8 cellular contexts compared by ENCODE assay signal in genomic region chr15:49154359-49154758, GRCh38. TPM values are rescaled to one million over a fixed set of nuclear protein-coding genes. Genes with fewer than 3 reads are reported as not detected.
DNase-seq lines count a peak whose midpoint lies in the region; ATAC-seq, FAIRE-seq and TF ChIP-seq lines count a peak whose summit lies in the region.

No MANE protein-coding gene starts in this region.

- no peak for TF ChIP-seq CTCF in heart left ventricle (IDR thresholded peaks at IDR 0.05)
- TF ChIP-seq CTCF in K562 (IDR thresholded peaks at IDR 0.05 in 2 of 3, conservative IDR thresholded peaks at IDR 0.05 in 1 of 3; ENCODE audit: insufficient read depth in 2 of 3, low read depth in 1 of 3, low read length in 3 of 3), result no peak
- TF ChIP-seq CTCF in vagina (IDR thresholded peaks at IDR 0.05), result no peak

- TF ChIP-seq EP300 in K562 (IDR thresholded peaks at IDR 0.05; ENCODE audit: low read length), result no peak

- H2AK5ac ChIP-seq in mesendoderm (ENCODE audit: low read length), result no peak overlapping the region

- H3K79me2 ChIP-seq in K562 (ENCODE audit: control insufficient read depth, insufficient read depth, low read length) (peaks cover 81% of the 10 kb centered on the region), mesendoderm (ENCODE audit: control insufficient read depth, insufficient read depth, low read length) (peaks cover 41% of the 10 kb centered on the region)

- no peak overlapping the region for H3K4ac ChIP-seq in mesendoderm (ENCODE audit: low read depth, low read length)

- no peak for ATAC-seq in heart left ventricle
- no peak for ATAC-seq in K562
- no peak for ATAC-seq in GM19035 (IDR thresholded peaks at IDR 0.05; ENCODE audit: unreplicated experiment)

- H3K79me1 ChIP-seq in mesendoderm (ENCODE audit: low read length), result no peaks in the 10 kb centered on the region

- H3K56ac ChIP-seq in mesendoderm (ENCODE audit: low read length), result no peak overlapping the region

- peak overlapping the region; percentile 99 for H3K4me2 ChIP-seq in K562 (ENCODE audit: insufficient read depth, low read length)
- H3K4me2 ChIP-seq in mesendoderm (ENCODE audit: low read length), result peak overlapping the region; percentile 63

- TF ChIP-seq POLR2A in heart left ventricle (IDR thresholded peaks at IDR 0.05) (no peak), K562 (conservative IDR thresholded peaks at IDR 0.05) (no peak), vagina (IDR thresholded peaks at IDR 0.05) (no peak)

- no peak overlapping the region for H2BK15ac ChIP-seq in mesendoderm (replicated peaks; ENCODE audit: low read depth)

- TF ChIP-seq RAD21 in K562 (CRISPR knock-in tag; conservative IDR thresholded peaks at IDR 0.05 in 1 of 2, IDR thresholded peaks at IDR 0.05 in 1 of 2), result no peak

- H3K9me1 ChIP-seq in K562 (ENCODE audit: control insufficient read depth, insufficient read depth, low read length), result no peaks in the 10 kb centered on the region

- no peak overlapping the region for H2BK5ac ChIP-seq in mesendoderm (ENCODE audit: low read length)

- no peak overlapping the region for H3K23ac ChIP-seq in mesendoderm (ENCODE audit: low read length)

- H3K27me3 ChIP-seq in heart left ventricle, result no peaks in the 10 kb centered on the region
- no peaks in the 10 kb centered on the region for H3K27me3 ChIP-seq in K562 (ENCODE audit: control insufficient read depth in 2 of 2, insufficient read depth in 2 of 2, low read length in 2 of 2)
- no peaks in the 10 kb centered on the region for H3K27me3 ChIP-seq in mesendoderm (ENCODE audit: insufficient read depth, low read length, poor library complexity)
- H3K27me3 ChIP-seq in vagina, result no peaks in the 10 kb centered on the region

- no peak overlapping the region for H4K5ac ChIP-seq in mesendoderm (ENCODE audit: low read length)

- peaks cover 14% of the 10 kb centered on the region; the same call in 1 of the 2 replicates for H4K20me1 ChIP-seq in K562 (replicated peaks; ENCODE audit: control insufficient read depth, insufficient read depth, low read length)

- H3K9ac ChIP-seq in K562 (ENCODE audit: insufficient read depth in 1 of 2, low read depth in 2 of 2, low read length in 2 of 2) (peak overlapping the region in 1 of 2 experiments; percentile 97; a peak in 3 of 4 replicates), mesendoderm (ENCODE audit: low read length) (peak overlapping the region; percentile 92)

- H3K27ac ChIP-seq in heart left ventricle (peak overlapping the region in 8 of 12 donors; percentile 69 to 93 (median 88)), K562 (ENCODE audit: extremely low read depth, low read depth, low read length) (peak overlapping the region; percentile 95), mesendoderm (ENCODE audit: low read depth, low read length) (no peak overlapping the region), vagina (peak overlapping the region; percentile 92)

- CTCF ChIA-PET in K562 (lab: Yijun Ruan, JAX; ENCODE audit: low intra/inter-chr PET ratio), result no interaction called here

- peak; percentile 19 for FAIRE-seq in K562 (lab: Jason Lieb, UNC)

- POLR2A ChIA-PET in K562 (lab: Yijun Ruan, JAX), result interaction anchor here (0.6 to 2.7 kb wide), 3 partner anchors 17 to 823 kb away, joined by 3 to 32 read pairs (median 3); partner anchors contain the start of gene GALK2

- no peak overlapping the region for H4K8ac ChIP-seq in mesendoderm (ENCODE audit: low read depth, low read length)

- no peak overlapping the region for H3K18ac ChIP-seq in mesendoderm (ENCODE audit: low read length)

- DNase-seq in heart left ventricle (no peak), cardiac septum (ENCODE audit: low spot score) (no peak), K562 (ENCODE audit: extremely low read depth in 1 of 4, low spot score in 3 of 4) (no peak), mesendoderm (no peak), vagina (ENCODE audit: extremely low spot score in 2 of 2) (no peak), NCI-H2107 (lab: John Stamatoyannopoulos, UW) (no peak), NCI-H82 (lab: John Stamatoyannopoulos, UW) (no peak)

- H3K9me3 ChIP-seq in heart left ventricle, result no peaks in the 10 kb centered on the region
- H3K9me3 ChIP-seq in K562 (replicated peaks; ENCODE audit: control insufficient read depth, insufficient read depth, low read depth, low read length), result no peaks in the 10 kb centered on the region
- H3K9me3 ChIP-seq in vagina, result no peaks in the 10 kb centered on the region

- no peak overlapping the region for H2AFZ ChIP-seq in K562 (ENCODE audit: low read depth, low read length)

- no TSS peak for BruUV-seq in K562 (replicated peaks; lab: Mats Ljungman, UMichigan)

- H3K4me1 ChIP-seq in heart left ventricle (peaks cover 0 to 58% (median 35%) of the 10 kb centered on the region in 12 donors), K562 (replicated peaks in 1 of 2; ENCODE audit: control insufficient read depth in 2 of 2, insufficient read depth in 2 of 2, low read length in 2 of 2) (peaks cover 0 to 5% of the 10 kb centered on the region in 2 experiments; a peak in 2 of 5 replicates), mesendoderm (ENCODE audit: control insufficient read depth, low read depth, low read length) (no peaks in the 10 kb centered on the region), vagina (peaks cover 39% of the 10 kb centered on the region)

- 20 to 24% (median 21%) methylated on average over 8 of the region's 8 CpGs for WGBS in heart left ventricle, 4 donors
- 0% methylated on average over 8 of the region's 8 CpGs for WGBS in K562 (ENCODE audit: insufficient coverage, low coverage, missing lambda C conversion rate)
- 100% methylated on average over 1 of the region's 8 CpGs for WGBS in mesendoderm (ENCODE audit: extremely low coverage, insufficient coverage, low lambda C conversion rate)

- in situ Hi-C loops in K562 (cut with MboI), result no loop called here

- intact Hi-C loops in heart left ventricle (cut with DNase I), result loop anchor here in 2 of 10 donors (5.0 to 10.0 kb wide), 3 partner anchors 110 to 470 kb away; partner anchors contain the start of genes DTWD1 (in 1 of the 2), EID1 (in 1 of the 2), FAM227B (in 1 of the 2) and SECISBP2L (in 1 of the 2)
- intact Hi-C loops in cardiac septum (cut with DNase I), result loop anchor here (2.0 kb wide), 2 partner anchors 108 to 466 kb away; partner anchors contain the start of genes DTWD1, FAM227B and SECISBP2L
- intact Hi-C loops in K562 (cut with micrococcal nuclease), result no loop called here
- intact Hi-C loops in vagina (cut with DNase I), result no loop called here

- peaks cover 0 to 4% (median 0%) of the 10 kb centered on the region in 9 donors for H3K36me3 ChIP-seq in heart left ventricle
- H3K36me3 ChIP-seq in K562 (ENCODE audit: control insufficient read depth, insufficient read depth, low read length), result peaks cover 22% of the 10 kb centered on the region
- no peaks in the 10 kb centered on the region for H3K36me3 ChIP-seq in mesendoderm (ENCODE audit: control insufficient read depth, insufficient read depth, low read length)
- H3K36me3 ChIP-seq in vagina, result no peaks in the 10 kb centered on the region

- H2BK120ac ChIP-seq in mesendoderm (ENCODE audit: low read depth, low read length), result no peak overlapping the region

- H3K4me3 ChIP-seq in heart left ventricle (peak overlapping the region; percentile 72 to 96 (median 89)), K562 (peak overlapping the region; percentile 89), mesendoderm (ENCODE audit: low read length) (no peak overlapping the region), vagina (peak overlapping the region; percentile 84 to 98)

RNA-seq across cellular contexts. Expression of gene COPS2, which starts 1.0 kb away (rescaled TPM):
- total RNA-seq in heart left ventricle, result 10 to 100 TPM; 41.6 to 94.4 (median 82.8) TPM
- polyA plus RNA-seq in heart left ventricle, result 10 to 100 TPM; 36.4 to 71.2 TPM
- total RNA-seq in cardiac septum, result 71.6 TPM
- 19.3 and 97.2 TPM in 2 replicates for total RNA-seq in K562 (2011; cell fraction: chromatin; rRNA removed; ENCODE audit: low replicate concordance)
- total RNA-seq in K562 (2011; cell fraction: nucleolus; rRNA removed), result 7.0 and 15.3 TPM in 2 replicates
- 27.7 and 45.0 TPM in 2 replicates for total RNA-seq in K562 (2011; cell fraction: nucleoplasm; rRNA removed)
- 38.5 and 66.4 TPM in 2 replicates for total RNA-seq in K562 (2014; rRNA removed)
- 154 and 187 TPM in 2 replicates for total RNA-seq in K562 (2014; rRNA removed; fragmentation: Illumina TruSeq; extraction: Trizol)
- total RNA-seq in K562 (2015; rRNA removed; fragmentation: Illumina TruSeq; extraction: Trizol), result 122 and 138 TPM in 2 replicates
- 106 and 107 TPM in 2 replicates for total RNA-seq in K562 (2021)
- 81.9 and 119 TPM in 2 replicates for polyA plus RNA-seq in K562 (2011; rRNA removed)
- 12.3 and 30.4 TPM in 2 replicates for polyA plus RNA-seq in K562 (2011; cell fraction: cytosol; rRNA removed)
- polyA plus RNA-seq in K562 (2011; cell fraction: nucleus; rRNA removed), result 10.5 and 23.8 TPM in 2 replicates
- 81.8 and 93.6 TPM in 2 replicates for polyA plus RNA-seq in K562 (2012)
- 120 and 151 TPM in 2 replicates for polyA plus RNA-seq in K562 (2014; fragmentation: Illumina TruSeq; extraction: Trizol)
- 100 to 1,000 TPM; 105 to 117 TPM for polyA plus RNA-seq in K562 (2014; fragmentation: Nextera tagmentation; extraction: Ambion mirVana)
- 111 and 113 TPM in 2 replicates for polyA plus RNA-seq in K562 (2014; rRNA removed)
- polyA minus RNA-seq in K562 (2011; rRNA and poly(A)+ RNA removed), result 156 and 194 TPM in 2 replicates
- 42.1 and 42.9 TPM in 2 replicates for polyA minus RNA-seq in K562 (2011; cell fraction: cytosol; rRNA and poly(A)+ RNA removed)
- polyA minus RNA-seq in K562 (2011; cell fraction: nucleus; rRNA and poly(A)+ RNA removed), result 27.2 and 80.3 TPM in 2 replicates
- polyA plus RNA-seq in mesendoderm (2013, experiment 1 of 2), result 80.3 TPM
- 77.7 TPM for polyA plus RNA-seq in mesendoderm (2013, experiment 2 of 2)
- total RNA-seq in vagina, result 45.2 TPM

RNA-seq across cellular contexts. Expression of gene GALK2, which starts 15.7 kb away (rescaled TPM):
- total RNA-seq in heart left ventricle (10 to 100 TPM; 31.8 to 42.1 (median 35.2) TPM), cardiac septum (27.9 TPM), K562 (2014; rRNA removed) (42.4 and 54.4 TPM in 2 replicates), K562 (2014; rRNA removed; fragmentation: Illumina TruSeq; extraction: Trizol) (55.7 and 56.9 TPM in 2 replicates), K562 (2015; rRNA removed; fragmentation: Illumina TruSeq; extraction: Trizol) (48.1 and 50.7 TPM in 2 replicates), K562 (2021) (41.8 and 42.2 TPM in 2 replicates), vagina (47.6 TPM)
- polyA plus RNA-seq in heart left ventricle (10 to 100 TPM in 1 of 2 donors, 1 to 10 TPM in 1; 8.3 to 55.3 TPM), K562 (2011; rRNA removed) (39.0 and 55.4 TPM in 2 replicates), K562 (2014; fragmentation: Illumina TruSeq; extraction: Trizol) (31.1 and 36.2 TPM in 2 replicates), K562 (2014; fragmentation: Nextera tagmentation; extraction: Ambion mirVana) (10 to 100 TPM; 81.6 to 82.0 TPM), K562 (2014; rRNA removed) (32.8 and 37.8 TPM in 2 replicates)
- 83.9 and 85.0 TPM in 2 replicates for total RNA-seq in K562 (2011; cell fraction: chromatin; rRNA removed; ENCODE audit: low replicate concordance)
- total RNA-seq in K562 (2011; cell fraction: nucleolus; rRNA removed), result 51.6 and 54.2 TPM in 2 replicates
- total RNA-seq in K562 (2011; cell fraction: nucleoplasm; rRNA removed), result 57.6 and 57.7 TPM in 2 replicates
- 26.2 and 28.2 TPM in 2 replicates for polyA plus RNA-seq in K562 (2011; cell fraction: cytosol; rRNA removed)
- polyA plus RNA-seq in K562 (2011; cell fraction: nucleus; rRNA removed), result 39.0 and 46.1 TPM in 2 replicates
- 37.0 and 37.3 TPM in 2 replicates for polyA plus RNA-seq in K562 (2012)
- polyA minus RNA-seq in K562 (2011; rRNA and poly(A)+ RNA removed), result 84.8 and 95.2 TPM in 2 replicates
- 30.9 and 48.5 TPM in 2 replicates for polyA minus RNA-seq in K562 (2011; cell fraction: cytosol; rRNA and poly(A)+ RNA removed)
- 47.1 and 83.0 TPM in 2 replicates for polyA minus RNA-seq in K562 (2011; cell fraction: nucleus; rRNA and poly(A)+ RNA removed)
- polyA plus RNA-seq in mesendoderm (2013, experiment 1 of 2), result 8.0 TPM
- polyA plus RNA-seq in mesendoderm (2013, experiment 2 of 2), result 7.8 TPM
